8 cellular contexts compared by ENCODE assay signal in genomic region chr10:52818019-52818418, GRCh38. TPM values are rescaled to one million over a fixed set of nuclear protein-coding genes. Genes with fewer than 3 reads are reported as not detected.
DNase-seq lines count a peak whose midpoint lies in the region; ATAC-seq and TF ChIP-seq lines count a peak whose summit lies in the region.

No MANE protein-coding gene starts in this region.

- H3K27me3 ChIP-seq in MM.1S (replicated peaks; ENCODE audit: insufficient read depth, low read length), result no peaks in the 10 kb centered on the region

- H3K9me3 Mint-ChIP-seq in activated T-helper 17 cell treated with anti-CD3 and anti-CD28 coated beads, Interleukin-2, amount 50 U/mL, for 72 hours, result peaks cover 10% of the 10 kb centered on the region

- peaks cover 6% of the 10 kb centered on the region; the same call in 1 of the 2 replicates for H3F3A ChIP-seq in MM.1S (ENCODE audit: insufficient read depth, low read length)

- H3K4me1 ChIP-seq in MM.1S (ENCODE audit: low read length), result peaks cover 39% of the 10 kb centered on the region

- no peaks in the 10 kb centered on the region for H3K36me3 Mint-ChIP-seq in activated T-helper 17 cell treated with anti-CD3 and anti-CD28 coated beads, Interleukin-2, amount 50 U/mL, for 72 hours (ENCODE audit: low read depth)

- POLR2A ChIA-PET in AG04449 (lab: Yijun Ruan, JAX), result no interaction called here

- DNase-seq in AG04449 (ENCODE audit: low read depth, low spot score), result no peak
- peak; percentile 22 for DNase-seq in GM13977 (ENCODE audit: low spot score)
- peak; percentile 87 for DNase-seq in MM.1S
- peak; percentile 78 for DNase-seq in left kidney (ENCODE audit: low read depth, low spot score)
- DNase-seq in stimulated activated CD4-positive, alpha-beta T cell treated with anti-CD3 and anti-CD28 coated beads, Interleukin-4, amount 100 ng/mL, for 24 hours, result no peak
- DNase-seq in NCI-H526 treated with DMSO at 0.1 percent for 48 hours (lab: John Stamatoyannopoulos, UW), result no peak

- no peak overlapping the region for H3K4me3 Mint-ChIP-seq in activated T-helper 17 cell treated with anti-CD3 and anti-CD28 coated beads, Interleukin-2, amount 50 U/mL, for 72 hours

- no peaks in the 10 kb centered on the region for H3K9me3 ChIP-seq in MM.1S (replicated peaks; ENCODE audit: insufficient read depth, low read length)

- no peak overlapping the region for H3K4me3 ChIP-seq in AG04449 (ENCODE audit: low read depth, low read length)
- no peak overlapping the region for H3K4me3 ChIP-seq in MM.1S (ENCODE audit: low read length)

- no peak overlapping the region for H3K27ac Mint-ChIP-seq in activated T-helper 17 cell treated with anti-CD3 and anti-CD28 coated beads, Interleukin-2, amount 50 U/mL, for 72 hours

- no peaks in the 10 kb centered on the region for H3K36me3 ChIP-seq in MM.1S (replicated peaks; ENCODE audit: insufficient read depth, low read length)

- 0 out of 2 replicates have a peak overlapping the region, but pooled peaks have one; percentile 13 for H2AFZ ChIP-seq in MM.1S (ENCODE audit: low read length)

- no peaks in the 10 kb centered on the region for H4K20me1 ChIP-seq in MM.1S (ENCODE audit: insufficient read depth, low read length)

- H3K27me3 Mint-ChIP-seq in activated T-helper 17 cell treated with anti-CD3 and anti-CD28 coated beads, Interleukin-2, amount 50 U/mL, for 72 hours, result no peaks in the 10 kb centered on the region

- in situ Hi-C loops in GM13977 (cut with MboI; ENCODE audit: low pct_unique_long_range_greater_than_20kb, low sequenced_read_pairs, unreplicated experiment), result no loop called here

- H3K27ac ChIP-seq in MM.1S (ENCODE audit: low read length), result no peak overlapping the region

- H3K4me1 Mint-ChIP-seq in activated T-helper 17 cell treated with anti-CD3 and anti-CD28 coated beads, Interleukin-2, amount 50 U/mL, for 72 hours, result no peaks in the 10 kb centered on the region

- H3K79me2 ChIP-seq in MM.1S (ENCODE audit: low read length), result no peaks in the 10 kb centered on the region

- ATAC-seq in HG02588 (IDR thresholded peaks at IDR 0.05; ENCODE audit: unreplicated experiment), result peak; percentile 87
- ATAC-seq in activated T-helper 17 cell treated with anti-CD3 and anti-CD28 coated beads, Interleukin-2, amount 50 U/mL, for 72 hours (replicated peaks), result peak; percentile 53

- peak; percentile 54 for TF ChIP-seq CTCF in AG04449 (IDR thresholded peaks at IDR 0.05; ENCODE audit: insufficient read depth, low read length, missing control alignments)
- peak; percentile 65 for TF ChIP-seq CTCF in GM13977 (IDR thresholded peaks at IDR 0.05; ENCODE audit: extremely low read depth, insufficient read depth, missing control alignments)
- peak; percentile 78 for TF ChIP-seq CTCF in MM.1S (IDR thresholded peaks at IDR 0.05; ENCODE audit: low read length)

- no peaks in the 10 kb centered on the region for H3K9me2 ChIP-seq in MM.1S (replicated peaks; ENCODE audit: insufficient read depth, low read length)

- H3K4me2 ChIP-seq in MM.1S (ENCODE audit: low read depth, low read length), result no peak overlapping the region

- CTCF ChIA-PET in AG04449 (lab: Yijun Ruan, JAX), result interaction anchor here (0.6 to 3.0 kb wide), 20 partner anchors 11 to 497 kb away, joined by 3 to 20 read pairs (median 4); no protein-coding TSS in a partner anchor

- H3K9ac ChIP-seq in MM.1S (ENCODE audit: low read length), result no peak overlapping the region

RNA-seq across cellular contexts. Expression of gene MBL2, which starts 45.4 kb away (rescaled TPM):
- total RNA-seq in activated T-helper 17 cell treated with anti-CD3 and anti-CD28 coated beads, Interleukin-2, amount 50 U/mL, for 72 hours, result not detected

Comparison
In these comparisons a context has a peak if more than half of its experiments do, and no peak if none do; other contexts are left out.
1. DNase-seq: peak in GM13977 (single experiment), MM.1S (single experiment) and left kidney (single experiment); none in AG04449 (single experiment), stimulated activated CD4-positive, alpha-beta T cell treated with anti-CD3 and anti-CD28 coated beads, Interleukin-4, amount 100 ng/mL, for 24 hours (single experiment) and NCI-H526 treated with DMSO at 0.1 percent for 48 hours (single experiment).
2. Peak in every context shown above with its lines, with median percentiles within 50 percentile points of each other: CTCF ChIP-seq.